ENCODE assay signal across 19 cellular contexts in genomic region chr13:112450567-112451240, GRCh38.
A peak's percentile ranks its signal among the peaks of the same experiment; 100 is the strongest.
DNase-seq lines count a peak whose midpoint lies in the region; ATAC-seq and TF ChIP-seq lines count a peak whose summit lies in the region.
"Had no signal": no experiment of that assay in that cellular context is flagged by ENCODE, and none has a peak within 500 bp of the region (broad histone marks: within the 10 kb centered on the region; RNA-seq: fewer than 3 reads in every experiment).

No MANE protein-coding gene starts in this region.

- intact Hi-C loops in stomach (cut with DNase I; ENCODE audit: low total_unique reads) = no loop called here

- H3K36me3 ChIP-seq in stomach = no peaks in the 10 kb centered on the region
- H3K36me3 ChIP-seq: uterus had no signal

- WGBS in stomach, 5 donors = 40 to 48% (median 45%) methylated on average over 19 of the region's 19 CpGs

- ATAC-seq in GM21619 (IDR thresholded peaks at IDR 0.05; ENCODE audit: unreplicated experiment) (no peak), HG03439 (IDR thresholded peaks at IDR 0.05; ENCODE audit: unreplicated experiment) (no peak)
- ATAC-seq: right cardiac atrium had no signal

- H3K27ac ChIP-seq in stomach = no peak overlapping the region
- H3K27ac ChIP-seq: PC-9, uterus had no signal

- DNase-seq in activated CD8-positive, alpha-beta memory T cell treated with anti-CD3 and anti-CD28 coated beads, Interleukin-2, amount 50 U/mL, for 48 hours = peak; percentile 3
- DNase-seq in activated CD8-positive, alpha-beta memory T cell treated with anti-CD3 and anti-CD28 coated beads for 24 hours = no peak
- DNase-seq in NCI-H1930 (lab: John Stamatoyannopoulos, UW) = peak; percentile 48 to 82
- DNase-seq in SHP77 treated with DMSO at 0.1 percent for 48 hours (lab: John Stamatoyannopoulos, UW) = peak; percentile 90
- DNase-seq in stomach = peak; percentile 25
- DNase-seq in COLO829 (ENCODE audit: low spot score) = no peak
- DNase-seq: ACHN; activated B cell treated with CpG ODN at 0.5 μM for 24 hours; activated naive CD4-positive, alpha-beta T cell treated with Interleukin-2 at 50 U/mL for 16 hours; aorta; CD4-positive, alpha-beta T cell; EL; hypothalamus; midbrain; PC-9; uterus had no signal

- no peak for TF ChIP-seq POLR2A in stomach (IDR thresholded peaks at IDR 0.05)

- TF ChIP-seq CTCF in stomach (IDR thresholded peaks at IDR 0.05) = no peak

- no peaks in the 10 kb centered on the region for H3K9me3 ChIP-seq in stomach
- H3K9me3 ChIP-seq: uterus had no signal

- peaks cover 0 to 41% (median 0%) of the 10 kb centered on the region in 3 donors for H3K27me3 ChIP-seq in stomach
- H3K27me3 ChIP-seq: uterus had no signal

- no peak overlapping the region for H3K4me3 ChIP-seq in stomach
- H3K4me3 ChIP-seq: PC-9, uterus had no signal

- H3K4me1 ChIP-seq in stomach = peaks cover 0 to 6% (median 0%) of the 10 kb centered on the region in 4 donors
- H3K4me1 ChIP-seq: uterus had no signal

- TF ChIP-seq EP300 in stomach (IDR thresholded peaks at IDR 0.05) = no peak

Comparison
In these comparisons a context has a peak if more than half of its experiments do, and no peak if none do; other contexts are left out.
1. DNase-seq: peak in activated CD8-positive, alpha-beta memory T cell treated with anti-CD3 and anti-CD28 coated beads, Interleukin-2, amount 50 U/mL, for 48 hours (single experiment), NCI-H1930 (2 of 2), SHP77 treated with DMSO at 0.1 percent for 48 hours (single experiment) and stomach (single experiment); none in activated CD8-positive, alpha-beta memory T cell treated with anti-CD3 and anti-CD28 coated beads for 24 hours (single experiment) and COLO829 (single experiment).